Comparison of ENCODE assay signal across 19 cellular contexts in the genomic region with DNA sequence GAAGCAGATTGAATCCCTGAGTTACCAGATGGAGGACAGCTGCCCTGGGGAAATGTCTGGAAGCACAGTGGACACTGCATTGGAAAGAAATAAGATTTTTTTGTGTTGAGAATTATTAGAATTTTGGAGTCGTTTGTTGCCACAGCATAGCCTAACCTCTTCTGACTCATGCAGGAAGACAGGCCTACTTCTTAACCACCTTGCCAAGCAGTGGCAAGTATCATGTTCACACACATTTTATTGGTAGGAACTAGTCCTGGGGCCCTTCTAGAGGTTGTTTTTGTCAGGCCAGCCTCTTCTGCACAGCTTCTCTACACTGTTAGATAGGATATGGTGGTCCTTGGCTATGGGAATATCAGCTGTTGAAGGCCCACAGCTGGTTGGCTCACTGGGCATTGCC.
A peak's percentile ranks its signal among the peaks of the same experiment; 100 is the strongest.
DNase-seq lines count a peak whose midpoint lies in the region; ATAC-seq and TF ChIP-seq lines count a peak whose summit lies in the region.
"Had no signal": no experiment of that assay in that cellular context is flagged by ENCODE, and none has a peak within 500 bp of the region (broad histone marks: within the 10 kb centered on the region; RNA-seq: fewer than 3 reads in every experiment).

No MANE protein-coding gene starts in this region.

- intact Hi-C loops in head of caudate nucleus (cut with DNase I) = no loop called here

- H3K9me3 Mint-ChIP-seq in activated T-helper 17 cell treated with anti-CD3 and anti-CD28 coated beads, Interleukin-2, amount 50 U/mL, for 72 hours = no peaks in the 10 kb centered on the region
- H3K9me3 Mint-ChIP-seq in neural crest cell = no peaks in the 10 kb centered on the region
- peaks cover 12% of the 10 kb centered on the region; the same call in 1 of the 2 replicates for H3K9me3 Mint-ChIP-seq in HFFc6

- H3K36me3 ChIP-seq in MG63 = no peaks in the 10 kb centered on the region

- H3K27ac Mint-ChIP-seq in activated T-helper 17 cell treated with anti-CD3 and anti-CD28 coated beads, Interleukin-2, amount 50 U/mL, for 72 hours = no peak overlapping the region
- H3K27ac Mint-ChIP-seq in neural crest cell (ENCODE audit: unreplicated experiment) (peak overlapping the region; percentile 30), HFFc6 (no peak overlapping the region)

- H3K9me3 ChIP-seq in MG63 = no peaks in the 10 kb centered on the region

- no peaks in the 10 kb centered on the region for H3K4me1 Mint-ChIP-seq in activated T-helper 17 cell treated with anti-CD3 and anti-CD28 coated beads, Interleukin-2, amount 50 U/mL, for 72 hours
- H3K4me1 Mint-ChIP-seq in neural crest cell = peaks cover 7% of the 10 kb centered on the region
- no peaks in the 10 kb centered on the region for H3K4me1 Mint-ChIP-seq in HFFc6 (ENCODE audit: low read depth)

- H3K27me3 Mint-ChIP-seq in activated T-helper 17 cell treated with anti-CD3 and anti-CD28 coated beads, Interleukin-2, amount 50 U/mL, for 72 hours = no peaks in the 10 kb centered on the region
- no peaks in the 10 kb centered on the region for H3K27me3 Mint-ChIP-seq in neural crest cell (ENCODE audit: low read depth)
- H3K27me3 Mint-ChIP-seq in HFFc6 (ENCODE audit: insufficient read depth) = no peaks in the 10 kb centered on the region; the same call in 1 of the 2 replicates

- no peaks in the 10 kb centered on the region for H3K27me3 ChIP-seq in MG63

- no peak overlapping the region for H3K4me3 ChIP-seq in MG63

- H3K36me3 Mint-ChIP-seq in activated T-helper 17 cell treated with anti-CD3 and anti-CD28 coated beads, Interleukin-2, amount 50 U/mL, for 72 hours (ENCODE audit: low read depth) = no peaks in the 10 kb centered on the region
- H3K36me3 Mint-ChIP-seq in neural crest cell (ENCODE audit: low read depth) (no peaks in the 10 kb centered on the region), HFFc6 (ENCODE audit: low read depth) (no peaks in the 10 kb centered on the region)

- TF ChIP-seq CTCF in neural crest cell (conservative IDR thresholded peaks at IDR 0.05) (no peak), HFFc6 (IDR thresholded peaks at IDR 0.05) (no peak)

- peak; percentile 23 for ATAC-seq in activated T-helper 17 cell treated with anti-CD3 and anti-CD28 coated beads, Interleukin-2, amount 50 U/mL, for 72 hours (replicated peaks)
- ATAC-seq: Panc1 had no signal

- H3K4me3 Mint-ChIP-seq in activated T-helper 17 cell treated with anti-CD3 and anti-CD28 coated beads, Interleukin-2, amount 50 U/mL, for 72 hours = no peak overlapping the region
- H3K4me3 Mint-ChIP-seq in neural crest cell (no peak overlapping the region), HFFc6 (no peak overlapping the region)

- peak; percentile 24 for DNase-seq in Daoy (ENCODE audit: low read depth)
- DNase-seq in MG63 = peak; percentile 7
- DNase-seq in neural crest cell (ENCODE audit: low read depth, low spot score) = no peak
- DNase-seq in putamen (ENCODE audit: low spot score) = no peak
- DNase-seq in head of caudate nucleus = no peak
- no peak for DNase-seq in SIG-M5 (lab: John Stamatoyannopoulos, UW)
- DNase-seq in HFFc6 = no peak
- DNase-seq: C1 segment of cervical spinal cord, DND-41, GDM1, GOT3, IMR-90, NCI-H1092, NCI-H146, NCI-H2081, NCI-H748 treated with DMSO at 0.1 percent for 48 hours, SHP77 had no signal

Comparison
In these comparisons a context has a peak if more than half of its experiments do, and no peak if none do; other contexts are left out.
1. DNase-seq: peak in Daoy (single experiment) and MG63 (single experiment); none in neural crest cell (single experiment), putamen (single experiment), head of caudate nucleus (0 of 42), SIG-M5 (single experiment) and HFFc6 (single experiment).